In the genomic region with DNA sequence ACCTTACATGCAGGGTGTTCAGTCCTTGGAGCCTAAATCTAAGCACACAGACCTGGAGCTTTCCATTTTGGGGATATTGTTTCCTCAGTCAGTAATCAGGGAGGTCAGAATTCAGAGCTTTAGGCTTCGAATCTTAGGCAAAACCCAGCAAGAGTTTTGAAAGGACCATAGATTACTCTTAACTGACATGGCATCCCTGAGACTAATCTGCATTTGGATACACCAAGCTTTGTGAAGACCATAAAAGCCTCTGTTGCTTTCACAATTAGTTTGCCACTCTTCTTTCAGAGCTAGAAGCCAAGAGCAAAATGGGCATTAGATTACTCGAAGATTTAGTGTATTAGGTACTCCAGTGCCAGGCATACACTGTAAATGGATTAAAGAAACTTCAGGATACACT, we compare ENCODE assay signal across 2 cellular contexts.
TF ChIP-seq lines count a peak whose summit lies in the region.

No MANE protein-coding gene starts in this region.

TF ChIP-seq in GM23338, 12 proteins besides CTCF, POLR2A, EP300 and RAD21:
- TF ChIP-seq, protein P1, sequence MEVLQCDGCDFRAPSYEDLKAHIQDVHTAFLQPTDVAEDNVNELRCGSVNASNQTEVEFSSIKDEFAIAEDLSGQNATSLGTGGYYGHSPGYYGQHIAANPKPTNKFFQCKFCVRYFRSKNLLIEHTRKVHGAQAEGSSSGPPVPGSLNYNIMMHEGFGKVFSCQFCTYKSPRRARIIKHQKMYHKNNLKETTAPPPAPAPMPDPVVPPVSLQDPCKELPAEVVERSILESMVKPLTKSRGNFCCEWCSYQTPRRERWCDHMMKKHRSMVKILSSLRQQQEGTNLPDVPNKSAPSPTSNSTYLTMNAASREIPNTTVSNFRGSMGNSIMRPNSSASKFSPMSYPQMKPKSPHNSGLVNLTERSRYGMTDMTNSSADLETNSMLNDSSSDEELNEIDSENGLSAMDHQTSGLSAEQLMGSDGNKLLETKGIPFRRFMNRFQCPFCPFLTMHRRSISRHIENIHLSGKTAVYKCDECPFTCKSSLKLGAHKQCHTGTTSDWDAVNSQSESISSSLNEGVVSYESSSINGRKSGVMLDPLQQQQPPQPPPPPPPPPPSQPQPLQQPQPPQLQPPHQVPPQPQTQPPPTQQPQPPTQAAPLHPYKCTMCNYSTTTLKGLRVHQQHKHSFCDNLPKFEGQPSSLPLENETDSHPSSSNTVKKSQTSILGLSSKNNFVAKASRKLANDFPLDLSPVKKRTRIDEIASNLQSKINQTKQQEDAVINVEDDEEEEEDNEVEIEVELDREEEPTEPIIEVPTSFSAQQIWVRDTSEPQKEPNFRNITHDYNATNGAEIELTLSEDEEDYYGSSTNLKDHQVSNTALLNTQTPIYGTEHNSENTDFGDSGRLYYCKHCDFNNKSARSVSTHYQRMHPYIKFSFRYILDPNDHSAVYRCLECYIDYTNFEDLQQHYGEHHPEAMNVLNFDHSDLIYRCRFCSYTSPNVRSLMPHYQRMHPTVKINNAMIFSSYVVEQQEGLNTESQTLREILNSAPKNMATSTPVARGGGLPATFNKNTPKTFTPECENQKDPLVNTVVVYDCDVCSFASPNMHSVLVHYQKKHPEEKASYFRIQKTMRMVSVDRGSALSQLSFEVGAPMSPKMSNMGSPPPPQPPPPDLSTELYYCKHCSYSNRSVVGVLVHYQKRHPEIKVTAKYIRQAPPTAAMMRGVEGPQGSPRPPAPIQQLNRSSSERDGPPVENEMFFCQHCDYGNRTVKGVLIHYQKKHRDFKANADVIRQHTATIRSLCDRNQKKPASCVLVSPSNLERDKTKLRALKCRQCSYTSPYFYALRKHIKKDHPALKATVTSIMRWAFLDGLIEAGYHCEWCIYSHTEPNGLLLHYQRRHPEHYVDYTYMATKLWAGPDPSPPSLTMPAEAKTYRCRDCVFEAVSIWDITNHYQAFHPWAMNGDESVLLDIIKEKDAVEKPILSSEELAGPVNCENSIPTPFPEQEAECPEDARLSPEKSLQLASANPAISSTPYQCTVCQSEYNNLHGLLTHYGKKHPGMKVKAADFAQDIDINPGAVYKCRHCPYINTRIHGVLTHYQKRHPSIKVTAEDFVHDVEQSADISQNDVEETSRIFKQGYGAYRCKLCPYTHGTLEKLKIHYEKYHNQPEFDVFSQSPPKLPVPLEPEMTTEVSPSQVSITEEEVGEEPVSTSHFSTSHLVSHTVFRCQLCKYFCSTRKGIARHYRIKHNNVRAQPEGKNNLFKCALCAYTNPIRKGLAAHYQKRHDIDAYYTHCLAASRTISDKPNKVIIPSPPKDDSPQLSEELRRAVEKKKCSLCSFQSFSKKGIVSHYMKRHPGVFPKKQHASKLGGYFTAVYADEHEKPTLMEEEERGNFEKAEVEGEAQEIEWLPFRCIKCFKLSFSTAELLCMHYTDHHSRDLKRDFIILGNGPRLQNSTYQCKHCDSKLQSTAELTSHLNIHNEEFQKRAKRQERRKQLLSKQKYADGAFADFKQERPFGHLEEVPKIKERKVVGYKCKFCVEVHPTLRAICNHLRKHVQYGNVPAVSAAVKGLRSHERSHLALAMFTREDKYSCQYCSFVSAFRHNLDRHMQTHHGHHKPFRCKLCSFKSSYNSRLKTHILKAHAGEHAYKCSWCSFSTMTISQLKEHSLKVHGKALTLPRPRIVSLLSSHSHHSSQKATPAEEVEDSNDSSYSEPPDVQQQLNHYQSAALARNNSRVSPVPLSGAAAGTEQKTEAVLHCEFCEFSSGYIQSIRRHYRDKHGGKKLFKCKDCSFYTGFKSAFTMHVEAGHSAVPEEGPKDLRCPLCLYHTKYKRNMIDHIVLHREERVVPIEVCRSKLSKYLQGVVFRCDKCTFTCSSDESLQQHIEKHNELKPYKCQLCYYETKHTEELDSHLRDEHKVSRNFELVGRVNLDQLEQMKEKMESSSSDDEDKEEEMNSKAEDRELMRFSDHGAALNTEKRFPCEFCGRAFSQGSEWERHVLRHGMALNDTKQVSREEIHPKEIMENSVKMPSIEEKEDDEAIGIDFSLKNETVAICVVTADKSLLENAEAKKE (CRISPR knock-in tag; IDR thresholded peaks at IDR 0.05): no peak
- TF ChIP-seq EZH2 (IDR thresholded peaks at IDR 0.05; ENCODE audit: low read depth, unreplicated experiment) (no peak), EZH2phosphoT487 (IDR thresholded peaks at IDR 0.05; ENCODE audit: unreplicated experiment) (no peak), JUNB (IDR thresholded peaks at IDR 0.05; ENCODE audit: unreplicated experiment) (no peak), ZNF331 (CRISPR knock-in tag; IDR thresholded peaks at IDR 0.05; ENCODE audit: low read depth) (no peak), NANOG (IDR thresholded peaks at IDR 0.05; ENCODE audit: borderline replicate concordance) (no peak), CREB1 (CRISPR knock-in tag; IDR thresholded peaks at IDR 0.05; ENCODE audit: low read depth) (no peak), STAT1 (IDR thresholded peaks at IDR 0.05; ENCODE audit: unreplicated experiment) (no peak), ZNF114 (CRISPR knock-in tag; IDR thresholded peaks at IDR 0.05) (no peak)
- TF ChIP-seq, protein P2, sequence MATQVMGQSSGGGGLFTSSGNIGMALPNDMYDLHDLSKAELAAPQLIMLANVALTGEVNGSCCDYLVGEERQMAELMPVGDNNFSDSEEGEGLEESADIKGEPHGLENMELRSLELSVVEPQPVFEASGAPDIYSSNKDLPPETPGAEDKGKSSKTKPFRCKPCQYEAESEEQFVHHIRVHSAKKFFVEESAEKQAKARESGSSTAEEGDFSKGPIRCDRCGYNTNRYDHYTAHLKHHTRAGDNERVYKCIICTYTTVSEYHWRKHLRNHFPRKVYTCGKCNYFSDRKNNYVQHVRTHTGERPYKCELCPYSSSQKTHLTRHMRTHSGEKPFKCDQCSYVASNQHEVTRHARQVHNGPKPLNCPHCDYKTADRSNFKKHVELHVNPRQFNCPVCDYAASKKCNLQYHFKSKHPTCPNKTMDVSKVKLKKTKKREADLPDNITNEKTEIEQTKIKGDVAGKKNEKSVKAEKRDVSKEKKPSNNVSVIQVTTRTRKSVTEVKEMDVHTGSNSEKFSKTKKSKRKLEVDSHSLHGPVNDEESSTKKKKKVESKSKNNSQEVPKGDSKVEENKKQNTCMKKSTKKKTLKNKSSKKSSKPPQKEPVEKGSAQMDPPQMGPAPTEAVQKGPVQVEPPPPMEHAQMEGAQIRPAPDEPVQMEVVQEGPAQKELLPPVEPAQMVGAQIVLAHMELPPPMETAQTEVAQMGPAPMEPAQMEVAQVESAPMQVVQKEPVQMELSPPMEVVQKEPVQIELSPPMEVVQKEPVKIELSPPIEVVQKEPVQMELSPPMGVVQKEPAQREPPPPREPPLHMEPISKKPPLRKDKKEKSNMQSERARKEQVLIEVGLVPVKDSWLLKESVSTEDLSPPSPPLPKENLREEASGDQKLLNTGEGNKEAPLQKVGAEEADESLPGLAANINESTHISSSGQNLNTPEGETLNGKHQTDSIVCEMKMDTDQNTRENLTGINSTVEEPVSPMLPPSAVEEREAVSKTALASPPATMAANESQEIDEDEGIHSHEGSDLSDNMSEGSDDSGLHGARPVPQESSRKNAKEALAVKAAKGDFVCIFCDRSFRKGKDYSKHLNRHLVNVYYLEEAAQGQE (IDR thresholded peaks at IDR 0.05; ENCODE audit: unreplicated experiment): no peak

TF ChIP-seq in WTC11, 78 proteins besides CTCF, POLR2A, EP300 and RAD21 (continued from another document):
- TF ChIP-seq ZNF532 (CRISPR knock-in tag; IDR thresholded peaks at IDR 0.05; ENCODE audit: borderline replicate concordance) (no peak), CREB1 (CRISPR knock-in tag; IDR thresholded peaks at IDR 0.05) (no peak), IRF2 (CRISPR knock-in tag; IDR thresholded peaks at IDR 0.05; ENCODE audit: borderline replicate concordance, low read depth) (no peak)
